Comparison of ENCODE assay signal across 8 cellular contexts in genomic region chr10:126904807-126905686, GRCh38. TPM values are rescaled to one million over a fixed set of nuclear protein-coding genes. Genes with fewer than 3 reads are reported as not detected.
DNase-seq lines count a peak whose midpoint lies in the region; ATAC-seq and TF ChIP-seq lines count a peak whose summit lies in the region.

TSS of gene DOCK1 (plus strand) at chr10:126905428. CDS start at chr10:126905518, 90 bp downstream.

- intact Hi-C loops in naive thymus-derived CD4-positive, alpha-beta T cell (cut with micrococcal nuclease): no loop called here
- intact Hi-C loops in aorta (cut with DNase I): loop anchor here in 1 of 2 donors (5.0 kb wide), 1 partner anchor 107 kb away; no protein-coding TSS in a partner anchor

- H3K4me1 Mint-ChIP-seq in activated T-cell treated with anti-CD3 and anti-CD28 coated beads, Interleukin-2, amount 50 U/mL, for 4 hours (ENCODE audit: low read depth): peaks cover 1% of the 10 kb centered on the region
- peaks cover 0 to 2% (median 0%) of the 10 kb centered on the region in 7 donors for H3K4me1 Mint-ChIP-seq in naive thymus-derived CD4-positive, alpha-beta T cell

- H3K9me3 ChIP-seq in naive thymus-derived CD4-positive, alpha-beta T cell (ENCODE audit: control insufficient read depth in 2 of 3, low read length in 3 of 3): no peaks in the 10 kb centered on the region
- no peaks in the 10 kb centered on the region for H3K9me3 ChIP-seq in aorta (ENCODE audit: control insufficient read depth, low read length)

- no peaks in the 10 kb centered on the region for H3K36me3 ChIP-seq in naive thymus-derived CD4-positive, alpha-beta T cell (ENCODE audit: control insufficient read depth in 2 of 3, insufficient read depth in 3 of 3, low read length in 3 of 3)
- H3K36me3 ChIP-seq in aorta (ENCODE audit: control insufficient read depth in 1 of 2, insufficient read depth in 2 of 2, low read length in 1 of 2): no peaks in the 10 kb centered on the region

- CTCF ChIA-PET in naive thymus-derived CD4-positive, alpha-beta T cell (lab: Charles Lee): no interaction called here

- peak; percentile 10 for DNase-seq in stimulated activated CD4-positive, alpha-beta T cell treated with anti-CD3 and anti-CD28 coated beads, Interleukin-1b, Interleukin-23, amount 100 ng/mL, for 48 hours
- no peak for DNase-seq in stimulated activated CD4-positive, alpha-beta T cell treated with anti-CD3 and anti-CD28 coated beads, Interleukin-4, amount 100 ng/mL, for 4 hours
- no peak for DNase-seq in activated T-cell treated with anti-CD3 and anti-CD28 coated beads, Interleukin-2, amount 50 U/mL, for 4 hours
- DNase-seq in foreskin fibroblast (peak; percentile 65 to 90), aorta (peak; percentile 81 to 92)
- DNase-seq in naive thymus-derived CD4-positive, alpha-beta T cell: peak in 1 of 9 donors; percentile 28

- peak within 1 kb of the TSS; percentile 42 for H3K4me3 Mint-ChIP-seq in activated T-cell treated with anti-CD3 and anti-CD28 coated beads, Interleukin-2, amount 50 U/mL, for 4 hours
- peak within 1 kb of the TSS in 6 of 10 donors; percentile 16 to 84 (median 54) for H3K4me3 Mint-ChIP-seq in naive thymus-derived CD4-positive, alpha-beta T cell

- no peak within 1 kb of the TSS for H3K27ac ChIP-seq in naive thymus-derived CD4-positive, alpha-beta T cell (ENCODE audit: low read depth, low read length)
- H3K27ac ChIP-seq in aorta (ENCODE audit: low read depth in 1 of 2, low read length in 2 of 2): peak within 1 kb of the TSS; percentile 39 to 71

- no peaks in the 10 kb centered on the region for H3K36me3 Mint-ChIP-seq in activated T-cell treated with anti-CD3 and anti-CD28 coated beads, Interleukin-2, amount 50 U/mL, for 4 hours (ENCODE audit: insufficient read depth)
- peaks cover 0 to 6% (median 0%) of the 10 kb centered on the region in 5 donors for H3K36me3 Mint-ChIP-seq in naive thymus-derived CD4-positive, alpha-beta T cell

- peak within 1 kb of the TSS; percentile 71 to 72 for H3K4me3 ChIP-seq in foreskin fibroblast (ENCODE audit: low read depth in 1 of 2, low read length in 2 of 2)
- H3K4me3 ChIP-seq in naive thymus-derived CD4-positive, alpha-beta T cell (ENCODE audit: low read length): no peak within 1 kb of the TSS
- H3K4me3 ChIP-seq in aorta (ENCODE audit: low read length in 2 of 2): peak within 1 kb of the TSS; percentile 92 to 97

- ATAC-seq in activated T-cell treated with anti-CD3 and anti-CD28 coated beads, Interleukin-2, amount 50 U/mL, for 4 hours: peak; percentile 39 to 54
- ATAC-seq in naive thymus-derived CD4-positive, alpha-beta T cell: no peak
- ATAC-seq in aorta (ENCODE audit: low FRiP score) (peak; percentile 80), GM18873 (IDR thresholded peaks at IDR 0.05; ENCODE audit: low FRiP score, unreplicated experiment) (no peak), HG03045 (IDR thresholded peaks at IDR 0.05; ENCODE audit: unreplicated experiment) (no peak)

- H3K27me3 ChIP-seq in naive thymus-derived CD4-positive, alpha-beta T cell (ENCODE audit: control insufficient read depth in 2 of 2, insufficient read depth in 2 of 2, low read length in 2 of 2): peaks cover 0 to 5% of the 10 kb centered on the region in 2 donors
- no peaks in the 10 kb centered on the region for H3K27me3 ChIP-seq in aorta (ENCODE audit: control insufficient read depth in 1 of 2, insufficient read depth in 2 of 2, low read length in 1 of 2)

- no peaks in the 10 kb centered on the region for H3K9me3 Mint-ChIP-seq in activated T-cell treated with anti-CD3 and anti-CD28 coated beads, Interleukin-2, amount 50 U/mL, for 4 hours
- H3K9me3 Mint-ChIP-seq in naive thymus-derived CD4-positive, alpha-beta T cell: peaks cover 0 to 13% (median 3%) of the 10 kb centered on the region in 11 donors

- no peaks in the 10 kb centered on the region for H3K4me1 ChIP-seq in naive thymus-derived CD4-positive, alpha-beta T cell (ENCODE audit: control insufficient read depth in 2 of 2, insufficient read depth in 2 of 2, low read length in 2 of 2)
- H3K4me1 ChIP-seq in aorta (ENCODE audit: control insufficient read depth in 1 of 2, insufficient read depth in 2 of 2, low read length in 2 of 2): no peaks in the 10 kb centered on the region

- peaks cover 31% of the 10 kb centered on the region for H3K27me3 Mint-ChIP-seq in activated T-cell treated with anti-CD3 and anti-CD28 coated beads, Interleukin-2, amount 50 U/mL, for 4 hours (ENCODE audit: low read depth)
- H3K27me3 Mint-ChIP-seq in naive thymus-derived CD4-positive, alpha-beta T cell: peaks cover 20 to 37% (median 31%) of the 10 kb centered on the region in 5 donors

- POLR2A ChIA-PET in naive thymus-derived CD4-positive, alpha-beta T cell (lab: Charles Lee): no interaction called here

- TF ChIP-seq CTCF in foreskin fibroblast (IDR thresholded peaks at IDR 0.05; ENCODE audit: low read depth, low read length): no peak

- H3K27ac Mint-ChIP-seq in naive thymus-derived CD4-positive, alpha-beta T cell: no peak within 1 kb of the TSS

- 0 to 1% methylated on average over 60 to 102 of the region's 102 CpGs for WGBS in aorta, 2 donors

RNA-seq across cellular contexts. Expression of gene DOCK1, which starts in this region (rescaled TPM):
- under 1 TPM; 0.11 to 0.15 (median 0.14) TPM for total RNA-seq in activated T-cell treated with anti-CD3 and anti-CD28 coated beads, Interleukin-2, amount 50 U/mL, for 4 hours
- total RNA-seq in naive thymus-derived CD4-positive, alpha-beta T cell: 1 to 10 TPM in 1 of 5 experiments, under 1 TPM in 4; 0.11 to 1.2 (median 0.34) TPM
- not detected for polyA plus RNA-seq in naive thymus-derived CD4-positive, alpha-beta T cell
- total RNA-seq in aorta: 10 to 100 TPM; 64.6 to 82.6 TPM
- 10 to 100 TPM; 10.9 to 21.9 TPM for polyA plus RNA-seq in aorta

Comparison
In these comparisons a context has a peak if more than half of its experiments do, and no peak if none do; other contexts are left out.
1. RNA of gene DOCK1 (total RNA-seq): 64.6 to 82.6 TPM in aorta; 0.11 to 1.2 TPM in naive thymus-derived CD4-positive, alpha-beta T cell and 0.11 to 0.15 TPM in activated T-cell treated with anti-CD3 and anti-CD28 coated beads, Interleukin-2, amount 50 U/mL, for 4 hours; every median in the first group is over 10 times any median in the second.
2. RNA of gene DOCK1 (polyA plus RNA-seq): 10.9 to 21.9 TPM in aorta; not detected in naive thymus-derived CD4-positive, alpha-beta T cell; every median in the first group is over 10 times any median in the second.
3. DNase-seq: peak in stimulated activated CD4-positive, alpha-beta T cell treated with anti-CD3 and anti-CD28 coated beads, Interleukin-1b, Interleukin-23, amount 100 ng/mL, for 48 hours (single experiment), foreskin fibroblast (2 of 2) and aorta (2 of 2); none in stimulated activated CD4-positive, alpha-beta T cell treated with anti-CD3 and anti-CD28 coated beads, Interleukin-4, amount 100 ng/mL, for 4 hours (0 of 2) and activated T-cell treated with anti-CD3 and anti-CD28 coated beads, Interleukin-2, amount 50 U/mL, for 4 hours (single experiment).
4. Peak in ATAC-seq in activated T-cell treated with anti-CD3 and anti-CD28 coated beads, Interleukin-2, amount 50 U/mL, for 4 hours; RNA of the gene not detected or under 1 TPM.